9 cellular contexts compared by ENCODE assay signal in the genomic region with DNA sequence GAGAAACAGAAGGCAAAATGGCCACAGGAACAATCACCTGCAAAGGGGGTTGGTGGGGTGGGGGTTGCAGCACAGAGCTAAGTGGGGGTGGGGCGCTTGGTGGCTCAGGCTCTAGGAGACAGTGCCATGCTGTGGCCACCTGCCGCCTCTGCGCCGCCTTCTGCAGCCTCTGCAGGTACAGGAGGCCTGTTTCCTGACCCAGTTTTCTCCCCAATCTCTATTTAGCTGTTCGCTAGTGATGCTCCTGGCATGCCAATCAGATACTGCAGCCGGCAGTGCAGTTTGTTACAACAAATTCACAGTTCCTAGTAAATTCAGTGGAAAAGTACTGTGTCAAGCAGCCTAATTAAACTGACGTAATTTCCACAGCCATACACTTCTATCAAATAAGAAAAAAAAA.
DNase-seq lines count a peak whose midpoint lies in the region; ATAC-seq and TF ChIP-seq lines count a peak whose summit lies in the region.
"Had no signal": no experiment of that assay in that cellular context is flagged by ENCODE, and none has a peak within 500 bp of the region (broad histone marks: within the 10 kb centered on the region; RNA-seq: fewer than 3 reads in every experiment).

No MANE protein-coding gene starts in this region.

- POLR2A ChIA-PET in activated CD8-positive, alpha-beta T cell treated with anti-CD3 and anti-CD28 coated beads for 36 hours (lab: Charles Lee), result interaction anchor here (1.0 kb wide), 1 partner anchor 16 kb away, joined by 3 read pairs; no protein-coding TSS in a partner anchor
- POLR2A ChIA-PET in activated CD8-positive, alpha-beta T cell treated with anti-CD3 and anti-CD28 coated beads, Interleukin-2, amount 10 ng/mL, durations not matched to agents 7 days and 5 days (lab: Charles Lee), result interaction anchor here (0.6 kb wide), 1 partner anchor 21 kb away, joined by 6 read pairs; no protein-coding TSS in a partner anchor

- H3K4me1 Mint-ChIP-seq in activated CD8-positive, alpha-beta T cell treated with anti-CD3 and anti-CD28 coated beads for 36 hours (ENCODE audit: low read depth), result no peaks in the 10 kb centered on the region
- no peaks in the 10 kb centered on the region for H3K4me1 Mint-ChIP-seq in activated CD8-positive, alpha-beta T cell treated with anti-CD3 and anti-CD28 coated beads, Interleukin-2, amount 10 ng/mL, durations not matched to agents 7 days and 5 days (ENCODE audit: low read depth)

- TF ChIP-seq CTCF in activated CD8-positive, alpha-beta T cell treated with anti-CD3 and anti-CD28 coated beads for 36 hours (IDR thresholded peaks at IDR 0.05), result no peak
- TF ChIP-seq CTCF in OCI-LY3 (IDR thresholded peaks at IDR 0.05; ENCODE audit: low read depth, low read length) (peak; percentile 42), fibroblast of the aortic adventitia (IDR thresholded peaks at IDR 0.05; ENCODE audit: insufficient read depth, low read length) (peak; percentile 5), stomach (IDR thresholded peaks at IDR 0.05) (peak in 1 of 7 experiments; percentile 6)

- no peak for TF ChIP-seq POLR2A in stomach (IDR thresholded peaks at IDR 0.05)

- H3K36me3 ChIP-seq in OCI-LY3 (replicated peaks; ENCODE audit: low read depth, low read length) (no peaks in the 10 kb centered on the region), stomach (peaks cover 0 to 4% (median 0%) of the 10 kb centered on the region in 4 donors)

- H3K27ac ChIP-seq in OCI-LY3 (ENCODE audit: low read length) (no peak overlapping the region), temporal lobe (ENCODE audit: low read depth, low read length) (peak overlapping the region; percentile 17), stomach (no peak overlapping the region)

- CTCF ChIA-PET in activated CD8-positive, alpha-beta T cell treated with anti-CD3 and anti-CD28 coated beads for 36 hours (lab: Charles Lee), result interaction anchor here (0.8 kb wide), 1 partner anchor 175 kb away, joined by 5 read pairs; no protein-coding TSS in a partner anchor
- CTCF ChIA-PET in activated CD8-positive, alpha-beta T cell treated with anti-CD3 and anti-CD28 coated beads, Interleukin-2, amount 10 ng/mL, durations not matched to agents 7 days and 5 days (lab: Charles Lee), result interaction anchor here (1.0 kb wide), 1 partner anchor 16 kb away, joined by 3 read pairs; no protein-coding TSS in a partner anchor

- H3K9me3 ChIP-seq in OCI-LY3 (ENCODE audit: insufficient read depth, low read length) (no peaks in the 10 kb centered on the region), stomach (no peaks in the 10 kb centered on the region)

- no peak overlapping the region for H2AFZ ChIP-seq in OCI-LY3 (ENCODE audit: low read depth, low read length)

- ATAC-seq in activated CD8-positive, alpha-beta T cell treated with anti-CD3 and anti-CD28 coated beads for 36 hours, result no peak
- no peak for ATAC-seq in activated CD8-positive, alpha-beta T cell treated with anti-CD3 and anti-CD28 coated beads, Interleukin-2, amount 10 ng/mL, durations not matched to agents 7 days and 5 days

- intact Hi-C loops in activated CD8-positive, alpha-beta T cell treated with anti-CD3 and anti-CD28 coated beads for 36 hours (cut with micrococcal nuclease), result no loop called here
- intact Hi-C loops in stomach (cut with DNase I; ENCODE audit: low total_unique reads), result no loop called here

- H3K27ac Mint-ChIP-seq in activated CD8-positive, alpha-beta T cell treated with anti-CD3 and anti-CD28 coated beads for 36 hours, result no peak overlapping the region
- no peak overlapping the region for H3K27ac Mint-ChIP-seq in activated CD8-positive, alpha-beta T cell treated with anti-CD3 and anti-CD28 coated beads, Interleukin-2, amount 10 ng/mL, durations not matched to agents 7 days and 5 days

- H3K27me3 Mint-ChIP-seq in activated CD8-positive, alpha-beta T cell treated with anti-CD3 and anti-CD28 coated beads for 36 hours, result no peaks in the 10 kb centered on the region
- H3K27me3 Mint-ChIP-seq in activated CD8-positive, alpha-beta T cell treated with anti-CD3 and anti-CD28 coated beads, Interleukin-2, amount 10 ng/mL, durations not matched to agents 7 days and 5 days (ENCODE audit: low read depth), result no peaks in the 10 kb centered on the region

- peak; percentile 13 for DNase-seq in activated CD8-positive, alpha-beta T cell treated with anti-CD3 and anti-CD28 coated beads for 36 hours
- no peak for DNase-seq in activated CD8-positive, alpha-beta T cell treated with anti-CD3 and anti-CD28 coated beads, Interleukin-2, amount 10 ng/mL, durations not matched to agents 7 days and 5 days
- DNase-seq in fibroblast of the aortic adventitia (ENCODE audit: low read depth), result no peak
- no peak for DNase-seq in NCI-H2171 (lab: John Stamatoyannopoulos, UW)
- DNase-seq in stomach, result no peak
- no peak for DNase-seq in SIG-M5 treated with dmso at 0.1 percent for 504 hours (lab: John Stamatoyannopoulos, UW; ENCODE audit: unreplicated experiment)
- DNase-seq: KG1 had no signal

- H3K4me1 ChIP-seq in OCI-LY3 (ENCODE audit: low read length) (peaks cover 30% of the 10 kb centered on the region), stomach (no peaks in the 10 kb centered on the region)

- H3K4me3 ChIP-seq in OCI-LY3 (ENCODE audit: low read length) (no peak overlapping the region), fibroblast of the aortic adventitia (ENCODE audit: low read depth, low read length) (no peak overlapping the region), stomach (no peak overlapping the region)

- H3K27me3 ChIP-seq in OCI-LY3 (ENCODE audit: low read depth, low read length), result peaks cover 18% of the 10 kb centered on the region; the same call in 1 of the 2 replicates
- no peaks in the 10 kb centered on the region for H3K27me3 ChIP-seq in stomach

- no peak overlapping the region for H3K4me3 Mint-ChIP-seq in activated CD8-positive, alpha-beta T cell treated with anti-CD3 and anti-CD28 coated beads for 36 hours
- H3K4me3 Mint-ChIP-seq in activated CD8-positive, alpha-beta T cell treated with anti-CD3 and anti-CD28 coated beads, Interleukin-2, amount 10 ng/mL, durations not matched to agents 7 days and 5 days, result no peak overlapping the region

- H4K20me1 ChIP-seq in OCI-LY3 (ENCODE audit: insufficient read depth, low read length), result peaks cover 48% of the 10 kb centered on the region; the same call in 1 of the 2 replicates

- H3K9me3 Mint-ChIP-seq in activated CD8-positive, alpha-beta T cell treated with anti-CD3 and anti-CD28 coated beads for 36 hours, result no peaks in the 10 kb centered on the region
- H3K9me3 Mint-ChIP-seq in activated CD8-positive, alpha-beta T cell treated with anti-CD3 and anti-CD28 coated beads, Interleukin-2, amount 10 ng/mL, durations not matched to agents 7 days and 5 days (ENCODE audit: insufficient read depth), result no peaks in the 10 kb centered on the region

- H3K9ac ChIP-seq in OCI-LY3 (ENCODE audit: low read length), result no peak overlapping the region

- H3K79me2 ChIP-seq in OCI-LY3 (ENCODE audit: low read length), result no peaks in the 10 kb centered on the region

- TF ChIP-seq EP300 in stomach (IDR thresholded peaks at IDR 0.05), result no peak

- H3K4me2 ChIP-seq in OCI-LY3 (ENCODE audit: low read length), result peak overlapping the region; percentile 41

- WGBS in stomach, 5 donors, result 82 to 93% (median 87%) methylated on average over 7 of the region's 7 CpGs

- peaks cover 10% of the 10 kb centered on the region for H3K36me3 Mint-ChIP-seq in activated CD8-positive, alpha-beta T cell treated with anti-CD3 and anti-CD28 coated beads for 36 hours (ENCODE audit: low read depth)
- H3K36me3 Mint-ChIP-seq in activated CD8-positive, alpha-beta T cell treated with anti-CD3 and anti-CD28 coated beads, Interleukin-2, amount 10 ng/mL, durations not matched to agents 7 days and 5 days (ENCODE audit: low read depth), result no peaks in the 10 kb centered on the region
